ENCODE assay signal across 6 cellular contexts in the genomic region with DNA sequence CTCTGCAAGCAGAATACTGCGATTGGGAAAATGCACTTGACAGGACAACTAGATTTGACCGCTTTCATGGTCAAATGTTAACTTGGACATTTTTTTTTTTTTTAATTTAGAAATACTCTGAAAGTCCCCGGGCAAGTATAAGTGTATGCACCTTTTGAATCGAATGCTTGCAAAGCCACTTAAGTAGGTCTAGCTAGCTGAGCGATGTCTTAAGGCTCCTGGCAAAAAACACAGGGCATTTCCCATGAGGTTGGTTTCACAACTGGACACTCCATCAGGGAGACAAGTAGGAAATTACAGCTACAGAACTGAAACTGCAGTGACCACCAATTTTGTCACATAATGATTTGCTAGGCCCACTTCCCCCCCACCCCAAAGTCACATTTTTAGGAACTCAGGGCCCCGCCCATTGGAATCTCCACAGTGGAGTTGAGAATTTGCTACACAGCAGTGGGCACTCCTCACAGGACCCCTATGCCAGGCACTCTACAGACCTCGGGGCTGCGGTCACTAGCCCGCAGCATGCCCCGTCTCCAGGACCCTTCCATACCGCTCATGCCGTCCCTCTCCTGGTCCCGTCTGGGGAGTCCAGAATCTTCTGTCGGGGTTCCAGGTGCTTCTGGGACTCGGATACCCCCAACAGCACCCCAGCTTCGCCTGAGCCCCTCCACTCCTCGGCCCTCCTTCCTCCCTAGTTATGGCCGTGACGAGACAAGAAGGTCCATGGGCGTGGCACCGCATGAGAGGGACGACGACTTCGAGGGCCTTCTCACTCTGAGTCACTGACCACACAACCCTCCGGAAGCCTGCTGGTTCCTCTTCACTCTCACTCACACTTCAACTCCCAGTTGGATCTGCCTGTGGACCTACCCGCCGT. TPM values are rescaled to one million over a fixed set of nuclear protein-coding genes. Genes with fewer than 3 reads are reported as not detected.
"Had no signal": no experiment of that assay in that cellular context is flagged by ENCODE, and none has a peak within 500 bp of the region (broad histone marks: within the 10 kb centered on the region; RNA-seq: fewer than 3 reads in every experiment).

No MANE protein-coding gene starts in this region.

RNA-seq across cellular contexts. Expression of gene XAGE1B, which starts 0.5 kb away (rescaled TPM):
- total RNA-seq: GM23248, H4, H7, HepG2, HFFc6 had no signal
- polyA plus RNA-seq: GM23248, HepG2, IgD-negative memory B cell had no signal

RNA-seq across cellular contexts. Expression of gene XAGE1A, which starts 20.7 kb away (rescaled TPM):
- total RNA-seq: GM23248, H4, H7, HepG2, HFFc6 had no signal
- polyA plus RNA-seq: GM23248, HepG2, IgD-negative memory B cell had no signal
